In genomic region chr22:47802446-47802845, GRCh38 we compare ENCODE assay signal across 1 cellular context.
TF ChIP-seq lines count a peak whose summit lies in the region.

No MANE protein-coding gene starts in this region.

TF ChIP-seq in GM23338, 12 proteins besides CTCF, POLR2A, EP300 and RAD21 (continued from another document):
- TF ChIP-seq ZNF462 (CRISPR knock-in tag; IDR thresholded peaks at IDR 0.05) (no peak), EZH2 (IDR thresholded peaks at IDR 0.05; ENCODE audit: low read depth, unreplicated experiment) (no peak), EZH2phosphoT487 (IDR thresholded peaks at IDR 0.05; ENCODE audit: unreplicated experiment) (no peak), ZNF114 (CRISPR knock-in tag; IDR thresholded peaks at IDR 0.05) (no peak), NANOG (IDR thresholded peaks at IDR 0.05; ENCODE audit: borderline replicate concordance) (no peak), CREB1 (CRISPR knock-in tag; IDR thresholded peaks at IDR 0.05; ENCODE audit: low read depth) (no peak)
